36 cellular contexts compared by ENCODE assay signal in the genomic region with DNA sequence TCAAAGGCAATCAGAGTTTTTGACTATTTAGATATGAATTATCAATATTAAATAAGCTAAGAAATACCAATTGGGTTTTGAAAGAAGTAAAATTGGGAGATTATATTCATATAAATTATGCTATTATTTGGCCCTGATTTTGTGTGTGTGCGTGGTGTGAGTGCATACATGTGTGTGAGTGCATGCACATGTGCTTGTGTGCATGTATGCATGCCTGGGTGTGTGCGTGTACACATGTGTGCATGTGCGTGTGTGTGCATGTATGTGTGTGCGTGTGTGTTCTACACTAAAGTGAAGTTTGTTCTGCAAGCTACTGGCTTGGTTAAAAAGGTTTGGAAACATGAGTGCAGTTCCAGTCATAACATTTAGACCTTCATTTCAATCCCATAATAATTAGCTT.
"Had no signal": no experiment of that assay in that cellular context is flagged by ENCODE, and none has a peak within 500 bp of the region (broad histone marks: within the 10 kb centered on the region; RNA-seq: fewer than 3 reads in every experiment).

No MANE protein-coding gene starts in this region.

- H3K27me3 Mint-ChIP-seq: activated B cell treated with CpG ODN at 0.5 μM for 24 hours; activated CD8-positive, alpha-beta T cell treated with anti-CD3 and anti-CD28 coated beads for 36 hours; activated naive CD8-positive, alpha-beta T cell treated with anti-CD3 and anti-CD28 coated beads for 36 hours; activated T-helper 17 cell treated with anti-CD3 and anti-CD28 coated beads, Interleukin-2, amount 50 U/mL, for 72 hours had no signal

- H3K4me1 ChIP-seq: body of pancreas, breast epithelium, Peyer's patch, SJSA1 had no signal

- H3K27ac Mint-ChIP-seq: activated B cell treated with CpG ODN at 0.5 μM for 24 hours; activated CD8-positive, alpha-beta T cell treated with anti-CD3 and anti-CD28 coated beads for 36 hours; activated naive CD8-positive, alpha-beta T cell treated with anti-CD3 and anti-CD28 coated beads for 36 hours; activated T-cell treated with anti-CD3 and anti-CD28 coated beads, Interleukin-2, amount 50 U/mL, for 72 hours; activated T-helper 17 cell treated with anti-CD3 and anti-CD28 coated beads, Interleukin-2, amount 50 U/mL, for 72 hours had no signal

- H3K4me3 ChIP-seq: ascending aorta, body of pancreas, breast epithelium, Peyer's patch, SJSA1 had no signal

- H3K4me3 Mint-ChIP-seq: activated B cell treated with CpG ODN at 0.5 μM for 24 hours; activated CD8-positive, alpha-beta T cell treated with anti-CD3 and anti-CD28 coated beads for 36 hours; activated naive CD8-positive, alpha-beta T cell treated with anti-CD3 and anti-CD28 coated beads for 36 hours had no signal

- H3K36me3 ChIP-seq: ascending aorta, breast epithelium, Peyer's patch, SJSA1 had no signal

- H3K27ac ChIP-seq: ascending aorta, body of pancreas, breast epithelium, Peyer's patch, SJSA1, VCaP had no signal

- ATAC-seq: activated CD8-positive, alpha-beta T cell treated with anti-CD3 and anti-CD28 coated beads for 36 hours; activated T-cell treated with anti-CD3 and anti-CD28 coated beads, Interleukin-2, amount 50 U/mL, for 72 hours; activated T-helper 17 cell treated with anti-CD3 and anti-CD28 coated beads, Interleukin-2, amount 50 U/mL, for 72 hours; body of pancreas; PC-3 had no signal

- H3K9me3 ChIP-seq: ascending aorta, body of pancreas, breast epithelium, Peyer's patch, SJSA1 had no signal

- H3K9me3 Mint-ChIP-seq: activated B cell treated with CpG ODN at 0.5 μM for 24 hours; activated CD8-positive, alpha-beta T cell treated with anti-CD3 and anti-CD28 coated beads for 36 hours; activated naive CD8-positive, alpha-beta T cell treated with anti-CD3 and anti-CD28 coated beads for 36 hours; activated T-cell treated with anti-CD3 and anti-CD28 coated beads, Interleukin-2, amount 50 U/mL, for 72 hours; activated T-helper 17 cell treated with anti-CD3 and anti-CD28 coated beads, Interleukin-2, amount 50 U/mL, for 72 hours had no signal

- DNase-seq: activated B cell treated with CpG ODN at 0.5 μM for 24 hours; activated CD4-positive, alpha-beta T cell treated with anti-CD3 and anti-CD28 coated beads for 4 hours; activated CD4-positive, alpha-beta T cell treated with anti-CD3 and anti-CD28 coated beads, Interleukin-2, amount 50 U/mL, for 4 hours; activated CD4-positive, CD25-positive, alpha-beta regulatory T cell treated with anti-CD3 and anti-CD28 coated beads, Interleukin-2, amount 50 U/mL, for 72 hours; activated CD8-positive, alpha-beta T cell treated with anti-CD3 and anti-CD28 coated beads for 36 hours; activated effector memory CD4-positive, alpha-beta T cell treated with anti-CD3 and anti-CD28 coated beads, Interleukin-2, amount 50 U/mL, for 16 hours; activated naive CD4-positive, alpha-beta T cell; activated naive CD4-positive, alpha-beta T cell treated with anti-CD3 and anti-CD28 coated beads, Interleukin-2, amount 50 U/mL, for 16 hours; activated naive CD8-positive, alpha-beta T cell treated with anti-CD3 and anti-CD28 coated beads for 36 hours; activated T-cell treated with anti-CD3 and anti-CD28 coated beads, Interleukin-2, amount 50 U/mL, for 1 hour; activated T-cell treated with anti-CD3 and anti-CD28 coated beads, Interleukin-2, amount 50 U/mL, for 72 hours; amygdala; body of pancreas; caudate nucleus; cerebellar nuclear complex; Karpas-422; NCI-H1105; NCI-H1417 treated with DMSO at 0.1 percent for 48 hours; NCI-H187 treated with DMSO at 0.1 percent for 48 hours; NCI-H2081; NCI-H226; NCI-H446 treated with DMSO at 0.1 percent for 48 hours; NCI-H524; PC-3; Peyer's patch; RPMI8226; SHP77 treated with DMSO at 0.1 percent for 48 hours; SW 1271; T-helper 1 cell; T-helper 2 cell; T-helper 9 cell had no signal

- H3K36me3 Mint-ChIP-seq: activated naive CD8-positive, alpha-beta T cell treated with anti-CD3 and anti-CD28 coated beads for 36 hours had no signal

- H3K27me3 ChIP-seq: ascending aorta, body of pancreas, breast epithelium, Peyer's patch, SJSA1 had no signal
